ENCODE assay signal across 8 cellular contexts in genomic region chr6:116570856-116571682, GRCh38.
DNase-seq lines count a peak whose midpoint lies in the region; ATAC-seq lines count a peak whose summit lies in the region.

RWDD1 (plus strand) TSS chr6:116571504; CDS start chr6:116571583, 79 bp downstream.

- DNase-seq in AG20443 (ENCODE audit: low spot score) (peak; percentile 98), NCI-H446 treated with DMSO at 0.1 percent for 48 hours (lab: John Stamatoyannopoulos, UW) (peak; percentile 97), cerebellar cortex (ENCODE audit: low spot score) (peak; percentile 99), islet precursor cell (peak; percentile 100)
- peak; percentile 96 to 99 (median 96) for DNase-seq in stimulated activated CD4-positive, alpha-beta T cell treated with anti-CD3 and anti-CD28 coated beads, Interleukin-12 subunit alpha, Interleukin-12 subunit beta, amount 100 ng/mL, for 48 hours (ENCODE audit: low read depth in 2 of 3, low spot score in 1 of 3)

- ATAC-seq in GM19035 (IDR thresholded peaks at IDR 0.05; ENCODE audit: unreplicated experiment): peak; percentile 96
- peak; percentile 95 for ATAC-seq in HG03354 (IDR thresholded peaks at IDR 0.05; ENCODE audit: poor library complexity, severe bottlenecking, unreplicated experiment)
- peak; percentile 95 to 97 for ATAC-seq in activated CD4-positive, CD25-positive, alpha-beta regulatory T cell treated with anti-CD3 and anti-CD28 coated beads, Interleukin-2, amount 50 U/mL, for 24 hours

Comparison
In these comparisons a context has a peak if more than half of its experiments do, and no peak if none do; other contexts are left out.
1. Peak in every context shown above with its lines: DNase-seq and ATAC-seq.